In the genomic region with DNA sequence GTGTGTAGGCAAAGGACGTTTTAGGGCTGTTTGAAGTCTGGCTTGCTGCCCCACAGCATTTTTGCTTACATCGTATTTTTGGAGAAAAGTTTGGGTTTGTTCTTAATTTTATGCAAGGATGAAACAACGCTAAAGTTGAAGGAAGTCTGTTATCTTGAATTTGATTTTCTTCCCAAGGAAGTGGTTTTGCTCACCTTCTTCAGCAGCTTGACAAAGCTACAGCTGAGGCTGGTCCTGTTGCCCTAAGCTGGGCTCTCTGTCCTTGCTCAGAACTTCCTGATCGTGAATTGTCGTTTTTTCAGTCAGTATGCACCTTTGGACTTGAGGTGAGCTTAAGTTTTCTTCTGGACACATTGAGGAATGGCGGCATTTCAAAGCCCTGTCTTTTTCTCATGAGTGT, we compare ENCODE assay signal across 26 cellular contexts.
"Had no signal": no experiment of that assay in that cellular context is flagged by ENCODE, and none has a peak within 500 bp of the region (broad histone marks: within the 10 kb centered on the region; RNA-seq: fewer than 3 reads in every experiment).

No MANE protein-coding gene starts in this region.

- H3K9me3 Mint-ChIP-seq: memory B cell; stimulated activated effector memory CD8-positive, alpha-beta T cell treated with anti-CD3 and anti-CD28 coated beads, Interleukin-12 subunit alpha, Interleukin-12 subunit beta, amount 100 ng/mL, for 72 hours had no signal

- H3K4me3 Mint-ChIP-seq: immature natural killer cell; memory B cell; nephron; stimulated activated effector memory CD8-positive, alpha-beta T cell treated with anti-CD3 and anti-CD28 coated beads, Interleukin-12 subunit alpha, Interleukin-12 subunit beta, amount 100 ng/mL, for 72 hours had no signal

- H3K36me3 Mint-ChIP-seq: memory B cell; stimulated activated effector memory CD8-positive, alpha-beta T cell treated with anti-CD3 and anti-CD28 coated beads, Interleukin-12 subunit alpha, Interleukin-12 subunit beta, amount 100 ng/mL, for 72 hours had no signal

- H3K4me1 Mint-ChIP-seq: memory B cell, nephron had no signal

- H3K4me2 ChIP-seq: smooth muscle cell had no signal

- H3K36me3 ChIP-seq: esophagus muscularis mucosa, gastrocnemius medialis, left ventricle myocardium inferior, lower lobe of right lung, pancreas, suprapubic skin, thyroid gland, upper lobe of left lung, vagina had no signal

- H3K4me1 ChIP-seq: esophagus muscularis mucosa, gastrocnemius medialis, left ventricle myocardium inferior, lower lobe of right lung, pancreas, suprapubic skin, thyroid gland, upper lobe of left lung, vagina had no signal

- H3K27ac ChIP-seq: dorsolateral prefrontal cortex, esophagus muscularis mucosa, gastrocnemius medialis, left ventricle myocardium inferior, lower lobe of right lung, pancreas, suprapubic skin, thyroid gland, upper lobe of left lung, vagina had no signal

- H3K9me3 ChIP-seq: esophagus muscularis mucosa, gastrocnemius medialis, left ventricle myocardium inferior, lower lobe of right lung, pancreas, suprapubic skin, thyroid gland, upper lobe of left lung, vagina had no signal

- DNase-seq: cortex of kidney; dorsolateral prefrontal cortex; effector CD8-positive, alpha-beta T cell; gastrocnemius medialis; immature natural killer cell; kidney; left cardiac atrium; left ventricle myocardium inferior; lower lobe of right lung; midbrain; occipital lobe; pancreas; right cardiac atrium; stimulated activated CD4-positive, alpha-beta T cell treated with anti-CD3 and anti-CD28 coated beads, Interleukin-4, amount 100 ng/mL, for 1 hour; stimulated activated CD8-positive, alpha-beta memory T cell treated with anti-CD3 and anti-CD28 coated beads, Interleukin-4, amount 100 ng/mL, for 48 hours; stimulated activated naive CD8-positive, alpha-beta T cell treated with anti-CD3 and anti-CD28 coated beads, Interleukin-15, Interleukin-2, amounts not matched to agents 100 U/mL and 50 U/mL, for 24 hours; thyroid gland; upper lobe of left lung had no signal

- H3K27ac Mint-ChIP-seq: memory B cell; nephron; progenitor cell of endocrine pancreas; stimulated activated effector memory CD8-positive, alpha-beta T cell treated with anti-CD3 and anti-CD28 coated beads, Interleukin-12 subunit alpha, Interleukin-12 subunit beta, amount 100 ng/mL, for 72 hours had no signal

- ATAC-seq: gastrocnemius medialis; left cardiac atrium; lower lobe of right lung; pancreas; right cardiac atrium; stimulated activated effector memory CD8-positive, alpha-beta T cell treated with anti-CD3 and anti-CD28 coated beads, Interleukin-12 subunit alpha, Interleukin-12 subunit beta, amount 100 ng/mL, for 72 hours; stimulated activated naive CD8-positive, alpha-beta T cell treated with anti-CD3 and anti-CD28 coated beads, Interleukin-15, Interleukin-2, amounts not matched to agents 100 U/mL and 50 U/mL, for 24 hours had no signal

- H3K27me3 ChIP-seq: esophagus muscularis mucosa, gastrocnemius medialis, pancreas, thyroid gland, upper lobe of left lung, vagina had no signal

- H3K4me3 ChIP-seq: dorsolateral prefrontal cortex, esophagus muscularis mucosa, gastrocnemius medialis, left ventricle myocardium inferior, lower lobe of right lung, pancreas, smooth muscle cell, suprapubic skin, thyroid gland, upper lobe of left lung, vagina had no signal
